11 cellular contexts compared by ENCODE assay signal in genomic region chr22:19958083-19959042, GRCh38. TPM values are rescaled to one million over a fixed set of nuclear protein-coding genes. Genes with fewer than 3 reads are reported as not detected.
A peak's percentile ranks its signal among the peaks of the same experiment; 100 is the strongest.
DNase-seq lines count a peak whose midpoint lies in the region; ATAC-seq and TF ChIP-seq lines count a peak whose summit lies in the region.
"Had no signal": no experiment of that assay in that cellular context is flagged by ENCODE, and none has a peak within 500 bp of the region (broad histone marks: within the 10 kb centered on the region; RNA-seq: fewer than 3 reads in every experiment).

No MANE protein-coding gene starts in this region.

- no peaks in the 10 kb centered on the region for H3K9me3 Mint-ChIP-seq in mesothelial cell of epicardium
- no peaks in the 10 kb centered on the region for H3K9me3 Mint-ChIP-seq in activated CD4-positive, alpha-beta T cell treated with anti-CD3 and anti-CD28 coated beads, Interleukin-2, amount 10 ng/mL, durations not matched to agents 24 days and 14 days

- peak overlapping the region; percentile 69 for H3K4me3 Mint-ChIP-seq in mesothelial cell of epicardium
- H3K4me3 Mint-ChIP-seq in activated CD4-positive, alpha-beta T cell treated with anti-CD3 and anti-CD28 coated beads, Interleukin-2, amount 10 ng/mL, durations not matched to agents 24 days and 14 days = no peak overlapping the region

- H3K27me3 Mint-ChIP-seq in mesothelial cell of epicardium (ENCODE audit: low read depth) = no peaks in the 10 kb centered on the region
- H3K27me3 Mint-ChIP-seq in activated CD4-positive, alpha-beta T cell treated with anti-CD3 and anti-CD28 coated beads, Interleukin-2, amount 10 ng/mL, durations not matched to agents 24 days and 14 days = no peaks in the 10 kb centered on the region

- peak in 1 of 2 donors; percentile 14 for ATAC-seq in upper lobe of left lung (ENCODE audit: low FRiP score in 2 of 2)
- ATAC-seq in GM18868 (IDR thresholded peaks at IDR 0.05; ENCODE audit: unreplicated experiment) = no peak
- no peak for ATAC-seq in GM19324 (IDR thresholded peaks at IDR 0.05; ENCODE audit: low FRiP score, unreplicated experiment)

- no peak for TF ChIP-seq POLR2A in esophagus muscularis mucosa (IDR thresholded peaks at IDR 0.05; ENCODE audit: low read depth)
- no peak for TF ChIP-seq POLR2A in upper lobe of left lung (IDR thresholded peaks at IDR 0.05)

- WGBS in esophagus muscularis mucosa = 81% methylated on average over 19 of the region's 19 CpGs
- WGBS in upper lobe of left lung, 2 donors = 82 to 84% methylated on average over 19 of the region's 19 CpGs

- TF ChIP-seq CTCF in esophagus muscularis mucosa (IDR thresholded peaks at IDR 0.05) (no peak), mesothelial cell of epicardium (IDR thresholded peaks at IDR 0.05; ENCODE audit: unreplicated experiment) (no peak), upper lobe of left lung (IDR thresholded peaks at IDR 0.05) (no peak)

- intact Hi-C loops in esophagus muscularis mucosa (cut with DNase I) = no loop called here
- intact Hi-C loops in activated CD4-positive, alpha-beta T cell treated with anti-CD3 and anti-CD28 coated beads, Interleukin-2, amount 10 ng/mL, durations not matched to agents 24 days and 14 days (cut with micrococcal nuclease) = no loop called here

- peak overlapping the region in 3 of 4 donors; percentile 42 to 45 (median 42) for H3K4me3 ChIP-seq in esophagus muscularis mucosa
- peak overlapping the region in 3 of 4 donors; percentile 11 to 40 (median 29) for H3K4me3 ChIP-seq in upper lobe of left lung

- no peak for TF ChIP-seq EP300 in esophagus muscularis mucosa (IDR thresholded peaks at IDR 0.05)
- no peak for TF ChIP-seq EP300 in upper lobe of left lung (IDR thresholded peaks at IDR 0.05)

- peaks cover 28% of the 10 kb centered on the region for H3K4me1 Mint-ChIP-seq in mesothelial cell of epicardium
- peaks cover 7% of the 10 kb centered on the region for H3K4me1 Mint-ChIP-seq in activated CD4-positive, alpha-beta T cell treated with anti-CD3 and anti-CD28 coated beads, Interleukin-2, amount 10 ng/mL, durations not matched to agents 24 days and 14 days

- peaks cover 0 to 14% (median 3%) of the 10 kb centered on the region in 4 donors for H3K36me3 ChIP-seq in esophagus muscularis mucosa
- H3K36me3 ChIP-seq in upper lobe of left lung = peaks cover 0 to 2% (median under 1%) of the 10 kb centered on the region in 4 donors

- H3K27ac Mint-ChIP-seq in mesothelial cell of epicardium = peak overlapping the region; percentile 47
- H3K27ac Mint-ChIP-seq in activated CD4-positive, alpha-beta T cell treated with anti-CD3 and anti-CD28 coated beads, Interleukin-2, amount 10 ng/mL, durations not matched to agents 24 days and 14 days = no peak overlapping the region

- H3K27ac ChIP-seq in esophagus muscularis mucosa (replicated peaks in 1 of 4) (peak overlapping the region; percentile 62 to 73 (median 71)), upper lobe of left lung (peak overlapping the region in 3 of 4 donors; percentile 37 to 58 (median 46))

- DNase-seq in NCI-H2171 treated with DMSO at 0.1 percent for 48 hours (lab: John Stamatoyannopoulos, UW) = peak; percentile 58
- no peak for DNase-seq in esophagus muscularis mucosa (ENCODE audit: extremely low spot score)
- no peak for DNase-seq in mesothelial cell of epicardium (ENCODE audit: low spot score in 2 of 2, unreplicated experiment in 2 of 2)
- no peak for DNase-seq in upper lobe of left lung
- DNase-seq in activated CD4-positive, alpha-beta T cell treated with anti-CD3 and anti-CD28 coated beads, Interleukin-2, amount 10 ng/mL, durations not matched to agents 24 days and 14 days = no peak
- DNase-seq: activated CD8-positive, alpha-beta memory T cell treated with anti-CD3 and anti-CD28 coated beads, Interleukin-2, amount 50 U/mL, for 4 hours; cerebellar nuclear complex; GF-D8; stimulated activated naive CD4-positive, alpha-beta T cell had no signal

- peaks cover 2% of the 10 kb centered on the region for H3K36me3 Mint-ChIP-seq in mesothelial cell of epicardium
- H3K36me3 Mint-ChIP-seq in activated CD4-positive, alpha-beta T cell treated with anti-CD3 and anti-CD28 coated beads, Interleukin-2, amount 10 ng/mL, durations not matched to agents 24 days and 14 days (ENCODE audit: low read depth) = no peaks in the 10 kb centered on the region

- H3K27me3 ChIP-seq in esophagus muscularis mucosa (no peaks in the 10 kb centered on the region), upper lobe of left lung (no peaks in the 10 kb centered on the region)

- H3K4me1 ChIP-seq in esophagus muscularis mucosa (peaks cover 35 to 58% (median 47%) of the 10 kb centered on the region in 4 donors), upper lobe of left lung (peaks cover 21 to 48% (median 39%) of the 10 kb centered on the region in 4 donors)

- H3K9me3 ChIP-seq in esophagus muscularis mucosa (no peaks in the 10 kb centered on the region), upper lobe of left lung (no peaks in the 10 kb centered on the region)

RNA-seq across cellular contexts. Expression of gene TXNRD2, which starts 16.7 kb away (rescaled TPM):
- total RNA-seq in esophagus muscularis mucosa = 10 to 100 TPM; 12.9 to 27.2 (median 23.9) TPM
- 21.0 to 23.2 TPM (median 22.9 TPM) in 3 replicates for total RNA-seq in mesothelial cell of epicardium
- 10 to 100 TPM; 29.6 to 78.6 (median 49.3) TPM for total RNA-seq in upper lobe of left lung
- total RNA-seq in activated CD4-positive, alpha-beta T cell treated with anti-CD3 and anti-CD28 coated beads, Interleukin-2, amount 10 ng/mL, durations not matched to agents 24 days and 14 days = 18.4 and 23.5 TPM in 2 replicates

RNA-seq across cellular contexts. Expression of gene COMT, which starts 16.8 kb away (rescaled TPM):
- 100 to 1,000 TPM; 141 to 231 (median 196) TPM for total RNA-seq in esophagus muscularis mucosa
- 87.8 to 93.5 TPM (median 93.5 TPM) in 3 replicates for total RNA-seq in mesothelial cell of epicardium
- total RNA-seq in upper lobe of left lung = 100 to 1,000 TPM; 136 to 475 (median 272) TPM
- total RNA-seq in activated CD4-positive, alpha-beta T cell treated with anti-CD3 and anti-CD28 coated beads, Interleukin-2, amount 10 ng/mL, durations not matched to agents 24 days and 14 days = 104 and 110 TPM in 2 replicates

RNA-seq across cellular contexts. Expression of gene ARVCF, which starts 58.3 kb away (rescaled TPM):
- total RNA-seq in esophagus muscularis mucosa (10 to 100 TPM; 31.1 to 55.8 (median 44.6) TPM), mesothelial cell of epicardium (38.4 to 43.8 TPM (median 41.2 TPM) in 3 replicates), upper lobe of left lung (10 to 100 TPM; 18.5 to 54.5 (median 22.8) TPM)
- 2.6 and 4.1 TPM in 2 replicates for total RNA-seq in activated CD4-positive, alpha-beta T cell treated with anti-CD3 and anti-CD28 coated beads, Interleukin-2, amount 10 ng/mL, durations not matched to agents 24 days and 14 days
